ENCODE assay signal across 22 cellular contexts in the genomic region with DNA sequence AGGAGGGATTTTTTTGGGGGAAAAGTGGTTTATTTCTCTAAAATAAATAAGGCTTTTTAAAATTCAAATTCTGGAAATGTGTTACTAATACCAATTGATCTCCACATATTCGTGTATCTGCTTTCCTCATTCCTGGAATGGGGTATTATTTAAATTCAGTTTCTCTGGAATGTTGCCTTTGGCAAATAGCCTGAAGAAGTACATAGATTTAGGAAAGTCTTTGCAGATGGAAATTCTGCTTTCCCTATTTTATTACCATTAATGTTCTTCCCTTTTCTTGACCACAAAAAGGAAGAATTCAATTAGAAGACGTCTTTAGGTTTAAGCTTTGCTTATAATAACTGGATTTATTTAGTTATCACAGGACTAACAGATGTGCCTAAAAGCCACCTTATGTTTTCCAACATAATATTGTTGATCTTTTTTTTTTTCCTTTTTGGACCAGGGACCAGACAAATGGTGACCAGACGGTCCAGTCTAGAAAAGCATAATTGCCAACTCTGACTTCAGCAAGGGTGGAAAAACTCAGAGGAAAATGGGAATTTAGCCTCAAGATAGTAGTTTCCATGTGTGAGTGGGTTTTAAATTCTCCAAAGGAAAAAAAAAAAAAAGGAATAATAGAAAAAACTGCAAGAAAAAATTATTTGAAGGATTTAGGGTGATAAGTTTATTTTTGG.
"Had no signal": no experiment of that assay in that cellular context is flagged by ENCODE, and none has a peak within 500 bp of the region (broad histone marks: within the 10 kb centered on the region; RNA-seq: fewer than 3 reads in every experiment).

No MANE protein-coding gene starts in this region.

- H3K4me3 ChIP-seq: gastroesophageal sphincter, lower lobe of right lung, sigmoid colon, suprapubic skin, upper lobe of left lung had no signal

- H3K4me1 Mint-ChIP-seq: activated T-helper 17 cell treated with anti-CD3 and anti-CD28 coated beads, Interleukin-2, amount 50 U/mL, for 72 hours; T-helper 17 cell had no signal

- H3K4me1 ChIP-seq: gastroesophageal sphincter had no signal

- H3K9me3 ChIP-seq: gastroesophageal sphincter, lower lobe of right lung, neutrophil, sigmoid colon, suprapubic skin, upper lobe of left lung had no signal

- H3K27ac Mint-ChIP-seq: activated naive CD4-positive, alpha-beta T cell treated with anti-CD3 and anti-CD28 coated beads for 36 hours; activated T-helper 17 cell treated with anti-CD3 and anti-CD28 coated beads, Interleukin-2, amount 50 U/mL, for 72 hours; dendritic cell treated with granulocyte-macrophage colony-stimulating factor and Interleukin-4, amounts not matched to agents 40 ng/mL and 50 ng/mL, for 4 days; endodermal cell; progenitor cell of endocrine pancreas; T-helper 17 cell had no signal

- H3K27ac ChIP-seq: lower lobe of right lung, neutrophil, suprapubic skin, upper lobe of left lung had no signal

- DNase-seq: activated CD4-positive, alpha-beta T cell treated with anti-CD3 and anti-CD28 coated beads, Interleukin-2, amount 50 U/mL, for 1 hour; activated CD4-positive, CD25-positive, alpha-beta regulatory T cell; activated naive CD4-positive, alpha-beta T cell treated with anti-CD3 and anti-CD28 coated beads for 36 hours; activated T-cell treated with anti-CD3 and anti-CD28 coated beads for 4 hours; central memory CD4-positive, alpha-beta T cell; endodermal cell; hypothalamus; kidney glomerular epithelial cell; lower lobe of right lung; midbrain; sigmoid colon; stimulated activated CD4-positive, alpha-beta T cell treated with anti-CD3 and anti-CD28 coated beads, Interleukin-2, amount 100 ng/mL, for 48 hours; stimulated activated naive CD4-positive, alpha-beta T cell treated with Interleukin-2 at 50 U/mL for 16 hours; T-helper 17 cell; upper lobe of left lung had no signal

- H3K9me3 Mint-ChIP-seq: activated naive CD4-positive, alpha-beta T cell treated with anti-CD3 and anti-CD28 coated beads for 36 hours; dendritic cell treated with granulocyte-macrophage colony-stimulating factor and Interleukin-4, amounts not matched to agents 40 ng/mL and 50 ng/mL, for 4 days; endodermal cell had no signal

- H3K36me3 ChIP-seq: gastroesophageal sphincter, lower lobe of right lung, neutrophil, sigmoid colon, suprapubic skin, upper lobe of left lung had no signal

- H3K4me3 Mint-ChIP-seq: activated naive CD4-positive, alpha-beta T cell treated with anti-CD3 and anti-CD28 coated beads for 36 hours; activated T-helper 17 cell treated with anti-CD3 and anti-CD28 coated beads, Interleukin-2, amount 50 U/mL, for 72 hours; dendritic cell treated with granulocyte-macrophage colony-stimulating factor and Interleukin-4, amounts not matched to agents 40 ng/mL and 50 ng/mL, for 4 days; endodermal cell; T-helper 17 cell had no signal

- H3K27me3 ChIP-seq: gastroesophageal sphincter, neutrophil, sigmoid colon, suprapubic skin, upper lobe of left lung had no signal

- H3K27me3 Mint-ChIP-seq: activated T-helper 17 cell treated with anti-CD3 and anti-CD28 coated beads, Interleukin-2, amount 50 U/mL, for 72 hours; progenitor cell of endocrine pancreas; T-helper 17 cell had no signal

- ATAC-seq: activated T-helper 17 cell treated with anti-CD3 and anti-CD28 coated beads, Interleukin-2, amount 50 U/mL, for 72 hours; esophagus mucosa; gastroesophageal sphincter; lower lobe of right lung; T-helper 17 cell had no signal
